In genomic region chr5:126464016-126464415, GRCh38 we compare ENCODE assay signal across 21 cellular contexts. TPM values are rescaled to one million over a fixed set of nuclear protein-coding genes. Genes with fewer than 3 reads are reported as not detected.
DNase-seq lines count a peak whose midpoint lies in the region; ATAC-seq, FAIRE-seq and TF ChIP-seq lines count a peak whose summit lies in the region.
"Had no signal": no experiment of that assay in that cellular context is flagged by ENCODE, and none has a peak within 500 bp of the region (broad histone marks: within the 10 kb centered on the region; RNA-seq: fewer than 3 reads in every experiment).

No MANE protein-coding gene starts in this region.

- no peak overlapping the region for H3K4me3 ChIP-seq in bronchial epithelial cell (ENCODE audit: low read depth, low read length)
- H3K4me3 ChIP-seq: A549, lung, MG63, prostate gland, SJSA1 had no signal

- peaks cover 1% of the 10 kb centered on the region for H3K36me3 ChIP-seq in bronchial epithelial cell (ENCODE audit: control insufficient read depth, insufficient read depth, low read length)
- H3K36me3 ChIP-seq: prostate gland had no signal

- no peak for DNase-seq in activated T-cell treated with anti-CD3 and anti-CD28 coated beads, Interleukin-2, amount 50 U/mL, for 72 hours
- DNase-seq in activated T-cell treated with anti-CD3 and anti-CD28 coated beads, Interleukin-2, amount 50 U/mL, for 1 hour = no peak
- DNase-seq in bronchial epithelial cell (ENCODE audit: low read depth) (peak; percentile 55), retina (no peak), foreskin melanocyte (no peak), GM03348 (ENCODE audit: low spot score) (no peak)
- DNase-seq in stimulated activated naive CD8-positive, alpha-beta T cell treated with anti-CD3 and anti-CD28 coated beads, Interleukin-15, amount 100 ng/mL, for 72 hours = no peak
- DNase-seq: activated CD4-positive, alpha-beta T cell treated with anti-CD3 and anti-CD28 coated beads, Interleukin-2, amount 10 ng/mL, durations not matched to agents 24 days and 14 days; activated T-cell treated with anti-CD3 and anti-CD28 coated beads, Interleukin-2, amount 50 U/mL, for 4 hours; amygdala; H9; MG63; NCI-H2029; T-helper 9 cell had no signal

- H3K36me3 Mint-ChIP-seq in activated T-cell treated with anti-CD3 and anti-CD28 coated beads, Interleukin-2, amount 50 U/mL, for 72 hours (ENCODE audit: insufficient read depth in 2 of 2) = peaks cover 0 to 2% of the 10 kb centered on the region in 2 donors
- H3K36me3 Mint-ChIP-seq: natural killer cell treated with Interleukin-12 subunit alpha and Interleukin-12 subunit beta and Interleukin-15 and Interleukin-18, amount 100 ng/mL, for 72 hours had no signal

- peaks cover 32% of the 10 kb centered on the region for H3K4me1 Mint-ChIP-seq in activated T-cell treated with anti-CD3 and anti-CD28 coated beads, Interleukin-2, amount 50 U/mL, for 72 hours (ENCODE audit: low read depth)
- H3K4me1 Mint-ChIP-seq in stimulated activated naive CD8-positive, alpha-beta T cell treated with anti-CD3 and anti-CD28 coated beads, Interleukin-15, amount 100 ng/mL, for 72 hours = peaks cover 28% of the 10 kb centered on the region

- H3K27ac Mint-ChIP-seq in activated T-cell treated with anti-CD3 and anti-CD28 coated beads, Interleukin-2, amount 50 U/mL, for 72 hours = no peak overlapping the region
- no peak overlapping the region for H3K27ac Mint-ChIP-seq in stimulated activated naive CD8-positive, alpha-beta T cell treated with anti-CD3 and anti-CD28 coated beads, Interleukin-15, amount 100 ng/mL, for 72 hours
- H3K27ac Mint-ChIP-seq: activated CD4-positive, alpha-beta T cell treated with anti-CD3 and anti-CD28 coated beads, Interleukin-2, amount 10 ng/mL, durations not matched to agents 24 days and 14 days; H9; natural killer cell treated with Interleukin-12 subunit alpha and Interleukin-12 subunit beta and Interleukin-15 and Interleukin-18, amount 100 ng/mL, for 72 hours had no signal

- H3K27me3 ChIP-seq in bronchial epithelial cell (ENCODE audit: control insufficient read depth, insufficient read depth, low read length) = no peaks in the 10 kb centered on the region
- H3K27me3 ChIP-seq: MG63, SJSA1 had no signal

- no peaks in the 10 kb centered on the region for H3K27me3 Mint-ChIP-seq in activated T-cell treated with anti-CD3 and anti-CD28 coated beads, Interleukin-2, amount 50 U/mL, for 72 hours (ENCODE audit: low read depth)
- no peaks in the 10 kb centered on the region for H3K27me3 Mint-ChIP-seq in stimulated activated naive CD8-positive, alpha-beta T cell treated with anti-CD3 and anti-CD28 coated beads, Interleukin-15, amount 100 ng/mL, for 72 hours
- H3K27me3 Mint-ChIP-seq: activated CD4-positive, alpha-beta T cell treated with anti-CD3 and anti-CD28 coated beads, Interleukin-2, amount 10 ng/mL, durations not matched to agents 24 days and 14 days; natural killer cell treated with Interleukin-12 subunit alpha and Interleukin-12 subunit beta and Interleukin-15 and Interleukin-18, amount 100 ng/mL, for 72 hours had no signal

- no peak overlapping the region for H3K4me3 Mint-ChIP-seq in activated T-cell treated with anti-CD3 and anti-CD28 coated beads, Interleukin-2, amount 50 U/mL, for 72 hours
- H3K4me3 Mint-ChIP-seq in stimulated activated naive CD8-positive, alpha-beta T cell treated with anti-CD3 and anti-CD28 coated beads, Interleukin-15, amount 100 ng/mL, for 72 hours = no peak overlapping the region
- H3K4me3 Mint-ChIP-seq: activated CD4-positive, alpha-beta T cell treated with anti-CD3 and anti-CD28 coated beads, Interleukin-2, amount 10 ng/mL, durations not matched to agents 24 days and 14 days; activated T-cell treated with anti-CD3 and anti-CD28 coated beads, Interleukin-2, amount 50 U/mL, for 4 hours; H9; natural killer cell treated with Interleukin-12 subunit alpha and Interleukin-12 subunit beta and Interleukin-15 and Interleukin-18, amount 100 ng/mL, for 72 hours had no signal

- TF ChIP-seq CTCF in bronchial epithelial cell (IDR thresholded peaks at IDR 0.05; ENCODE audit: insufficient read depth, low read length, severe bottlenecking) = no peak

- no peak for FAIRE-seq in bronchial epithelial cell (lab: Jason Lieb, UNC)
- FAIRE-seq: A549 had no signal

- peak; percentile 64 to 69 for ATAC-seq in activated T-cell treated with anti-CD3 and anti-CD28 coated beads, Interleukin-2, amount 50 U/mL, for 72 hours (replicated peaks in 1 of 2)
- ATAC-seq in HG02610 (IDR thresholded peaks at IDR 0.05; ENCODE audit: unreplicated experiment) = peak; percentile 35
- peak; percentile 87 for ATAC-seq in stimulated activated naive CD8-positive, alpha-beta T cell treated with anti-CD3 and anti-CD28 coated beads, Interleukin-15, amount 100 ng/mL, for 72 hours
- ATAC-seq: A549; natural killer cell treated with Interleukin-12 subunit alpha and Interleukin-12 subunit beta and Interleukin-15 and Interleukin-18, amount 100 ng/mL, for 72 hours had no signal

- H3K9me3 Mint-ChIP-seq in activated T-cell treated with anti-CD3 and anti-CD28 coated beads, Interleukin-2, amount 50 U/mL, for 72 hours = no peaks in the 10 kb centered on the region
- no peaks in the 10 kb centered on the region for H3K9me3 Mint-ChIP-seq in stimulated activated naive CD8-positive, alpha-beta T cell treated with anti-CD3 and anti-CD28 coated beads, Interleukin-15, amount 100 ng/mL, for 72 hours
- H3K9me3 Mint-ChIP-seq: activated CD4-positive, alpha-beta T cell treated with anti-CD3 and anti-CD28 coated beads, Interleukin-2, amount 10 ng/mL, durations not matched to agents 24 days and 14 days; activated T-cell treated with anti-CD3 and anti-CD28 coated beads, Interleukin-2, amount 50 U/mL, for 4 hours; H9; natural killer cell treated with Interleukin-12 subunit alpha and Interleukin-12 subunit beta and Interleukin-15 and Interleukin-18, amount 100 ng/mL, for 72 hours had no signal

RNA-seq across cellular contexts. Expression of gene GRAMD2B, which starts 40.8 kb away (rescaled TPM):
- 10 to 100 TPM; 12.7 to 15.7 TPM for total RNA-seq in activated T-cell treated with anti-CD3 and anti-CD28 coated beads, Interleukin-2, amount 50 U/mL, for 72 hours
- total RNA-seq in bronchial epithelial cell = 9.2 and 12.0 TPM in 2 replicates
- total RNA-seq: OCI-LY7 had no signal

Comparison
In these comparisons a context has a peak if more than half of its experiments do, and no peak if none do; other contexts are left out.
1. ATAC-seq: peak in every context shown above with its lines; median percentile 87 in stimulated activated naive CD8-positive, alpha-beta T cell treated with anti-CD3 and anti-CD28 coated beads, Interleukin-15, amount 100 ng/mL, for 72 hours; 66 in activated T-cell treated with anti-CD3 and anti-CD28 coated beads, Interleukin-2, amount 50 U/mL, for 72 hours; 35 in HG02610.